In the genomic region with DNA sequence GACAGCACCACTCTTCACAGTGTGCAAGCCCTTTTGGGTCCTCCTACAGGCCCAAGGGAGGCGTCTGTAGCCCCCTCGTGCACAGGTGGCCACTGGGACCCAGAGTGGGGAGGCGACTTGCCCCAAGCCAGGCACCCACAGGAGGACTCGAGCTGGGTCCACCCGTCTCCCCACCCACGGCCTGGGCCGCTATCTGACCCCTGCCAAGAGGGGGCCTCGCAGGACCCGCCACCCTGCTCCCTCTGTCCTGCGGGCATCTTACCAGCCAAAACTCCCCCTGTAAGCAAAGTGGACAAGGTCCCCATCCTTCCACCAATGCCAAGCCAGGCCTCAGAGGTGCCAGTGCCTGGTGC, we compare ENCODE assay signal across 35 cellular contexts. TPM values are rescaled to one million over a fixed set of nuclear protein-coding genes. Genes with fewer than 3 reads are reported as not detected.
"Had no signal": no experiment of that assay in that cellular context is flagged by ENCODE, and none has a peak within 500 bp of the region (broad histone marks: within the 10 kb centered on the region; RNA-seq: fewer than 3 reads in every experiment).

No MANE protein-coding gene starts in this region.

- H3K27ac ChIP-seq: KMS-11, Peyer's patch, VCaP had no signal

- H3K9ac ChIP-seq: KMS-11 had no signal

- H3K27me3 ChIP-seq: Peyer's patch had no signal

- H3K4me1 ChIP-seq: Peyer's patch had no signal

- H3K4me3 Mint-ChIP-seq: activated CD4-positive, alpha-beta memory T cell treated with anti-CD3 and anti-CD28 coated beads, Interleukin-2, amount 10 ng/mL, durations not matched to agents 7 days and 5 days; activated CD8-positive, alpha-beta memory T cell treated with anti-CD3 and anti-CD28 coated beads, Interleukin-2, amount 10 ng/mL, durations not matched to agents 7 days and 5 days; activated naive CD4-positive, alpha-beta T cell treated with anti-CD3 and anti-CD28 coated beads, Interleukin-2, amount 10 ng/mL, durations not matched to agents 7 days and 5 days; activated naive CD8-positive, alpha-beta T cell; activated naive CD8-positive, alpha-beta T cell treated with anti-CD3 and anti-CD28 coated beads, Interleukin-2, amount 50 U/mL, for 24 hours; brain; T-cell; T-helper 17 cell had no signal

- ATAC-seq: activated CD8-positive, alpha-beta memory T cell treated with anti-CD3 and anti-CD28 coated beads, Interleukin-2, amount 10 ng/mL, durations not matched to agents 7 days and 5 days; activated naive CD8-positive, alpha-beta T cell treated with anti-CD3 and anti-CD28 coated beads, Interleukin-2, amount 50 U/mL, for 24 hours; T-cell; T-helper 17 cell had no signal

- H3K36me3 ChIP-seq: Peyer's patch had no signal

- H3K4me1 Mint-ChIP-seq: activated CD4-positive, alpha-beta memory T cell treated with anti-CD3 and anti-CD28 coated beads, Interleukin-2, amount 10 ng/mL, durations not matched to agents 7 days and 5 days; activated CD8-positive, alpha-beta memory T cell treated with anti-CD3 and anti-CD28 coated beads, Interleukin-2, amount 10 ng/mL, durations not matched to agents 7 days and 5 days; activated naive CD4-positive, alpha-beta T cell treated with anti-CD3 and anti-CD28 coated beads, Interleukin-2, amount 10 ng/mL, durations not matched to agents 7 days and 5 days; activated naive CD8-positive, alpha-beta T cell treated with anti-CD3 and anti-CD28 coated beads, Interleukin-2, amount 50 U/mL, for 24 hours; T-cell; T-helper 17 cell had no signal

- H3K36me3 Mint-ChIP-seq: activated CD8-positive, alpha-beta memory T cell treated with anti-CD3 and anti-CD28 coated beads, Interleukin-2, amount 10 ng/mL, durations not matched to agents 7 days and 5 days; activated naive CD4-positive, alpha-beta T cell treated with anti-CD3 and anti-CD28 coated beads, Interleukin-2, amount 10 ng/mL, durations not matched to agents 7 days and 5 days; activated naive CD8-positive, alpha-beta T cell; brain; T-cell had no signal

- H3K9me3 Mint-ChIP-seq: activated CD4-positive, alpha-beta memory T cell treated with anti-CD3 and anti-CD28 coated beads, Interleukin-2, amount 10 ng/mL, durations not matched to agents 7 days and 5 days; activated naive CD4-positive, alpha-beta T cell treated with anti-CD3 and anti-CD28 coated beads, Interleukin-2, amount 10 ng/mL, durations not matched to agents 7 days and 5 days; activated naive CD8-positive, alpha-beta T cell treated with anti-CD3 and anti-CD28 coated beads, Interleukin-2, amount 50 U/mL, for 24 hours; brain; T-cell had no signal

- H3K9me3 ChIP-seq: Peyer's patch had no signal

- H3K4me3 ChIP-seq: Peyer's patch had no signal

- H3K4me2 ChIP-seq: KMS-11 had no signal

- H3K27ac Mint-ChIP-seq: activated CD4-positive, alpha-beta memory T cell treated with anti-CD3 and anti-CD28 coated beads, Interleukin-2, amount 10 ng/mL, durations not matched to agents 7 days and 5 days; activated CD8-positive, alpha-beta memory T cell treated with anti-CD3 and anti-CD28 coated beads, Interleukin-2, amount 10 ng/mL, durations not matched to agents 7 days and 5 days; activated naive CD4-positive, alpha-beta T cell treated with anti-CD3 and anti-CD28 coated beads, Interleukin-2, amount 10 ng/mL, durations not matched to agents 7 days and 5 days; activated naive CD8-positive, alpha-beta T cell; activated naive CD8-positive, alpha-beta T cell treated with anti-CD3 and anti-CD28 coated beads, Interleukin-2, amount 50 U/mL, for 24 hours; T-cell; T-helper 17 cell had no signal

- DNase-seq: activated CD4-positive, alpha-beta memory T cell treated with anti-CD3 and anti-CD28 coated beads, Interleukin-2, amount 10 ng/mL, durations not matched to agents 7 days and 5 days; activated CD4-positive, alpha-beta T cell treated with anti-CD3 and anti-CD28 coated beads for 1 hour; activated CD4-positive, alpha-beta T cell treated with anti-CD3 and anti-CD28 coated beads for 48 hours; activated CD4-positive, CD25-positive, alpha-beta regulatory T cell; activated CD8-positive, alpha-beta memory T cell treated with anti-CD3 and anti-CD28 coated beads for 24 hours; activated CD8-positive, alpha-beta memory T cell treated with anti-CD3 and anti-CD28 coated beads, Interleukin-2, amount 10 ng/mL, durations not matched to agents 7 days and 5 days; activated CD8-positive, alpha-beta memory T cell treated with anti-CD3 and anti-CD28 coated beads, Interleukin-2, amount 50 U/mL, for 48 hours; activated effector memory CD4-positive, alpha-beta T cell treated with Interleukin-2 at 50 U/mL for 16 hours; activated naive CD4-positive, alpha-beta T cell treated with anti-CD3 and anti-CD28 coated beads, Interleukin-2, amount 10 ng/mL, durations not matched to agents 7 days and 5 days; activated naive CD8-positive, alpha-beta T cell treated with anti-CD3 and anti-CD28 coated beads, Interleukin-2, amount 50 U/mL, for 24 hours; activated T-cell treated with anti-CD3 and anti-CD28 coated beads, Interleukin-2, amount 50 U/mL, for 48 hours; anterior cingulate cortex; caudate nucleus; NCI-H1436 treated with DMSO at 0.1 percent for 48 hours; NCI-H1694 treated with DMSO at 0.1 percent for 48 hours; NCI-H2029; NCI-H345; NCI-H510A; NCI-H526; NCI-H748 treated with DMSO at 0.1 percent for 48 hours; NK-92 treated with Interleukin-12 subunit alpha and Interleukin-12 subunit beta, amount 100 ng/mL, for 24 hours; PC-3; Peyer's patch; SIG-M5; T-cell; T-helper 17 cell; T-helper 9 cell had no signal

RNA-seq across cellular contexts. Expression of a gene that starts 31.1 kb away (rescaled TPM):
- total RNA-seq: activated CD4-positive, alpha-beta memory T cell treated with anti-CD3 and anti-CD28 coated beads, Interleukin-2, amount 10 ng/mL, durations not matched to agents 7 days and 5 days; activated CD8-positive, alpha-beta memory T cell treated with anti-CD3 and anti-CD28 coated beads, Interleukin-2, amount 10 ng/mL, durations not matched to agents 7 days and 5 days; LHCN-M2; M059J; Right ventricle myocardium inferior; SK-MEL-5; T-cell; T-helper 17 cell had no signal
